ENCODE assay signal across 9 cellular contexts in the genomic region with DNA sequence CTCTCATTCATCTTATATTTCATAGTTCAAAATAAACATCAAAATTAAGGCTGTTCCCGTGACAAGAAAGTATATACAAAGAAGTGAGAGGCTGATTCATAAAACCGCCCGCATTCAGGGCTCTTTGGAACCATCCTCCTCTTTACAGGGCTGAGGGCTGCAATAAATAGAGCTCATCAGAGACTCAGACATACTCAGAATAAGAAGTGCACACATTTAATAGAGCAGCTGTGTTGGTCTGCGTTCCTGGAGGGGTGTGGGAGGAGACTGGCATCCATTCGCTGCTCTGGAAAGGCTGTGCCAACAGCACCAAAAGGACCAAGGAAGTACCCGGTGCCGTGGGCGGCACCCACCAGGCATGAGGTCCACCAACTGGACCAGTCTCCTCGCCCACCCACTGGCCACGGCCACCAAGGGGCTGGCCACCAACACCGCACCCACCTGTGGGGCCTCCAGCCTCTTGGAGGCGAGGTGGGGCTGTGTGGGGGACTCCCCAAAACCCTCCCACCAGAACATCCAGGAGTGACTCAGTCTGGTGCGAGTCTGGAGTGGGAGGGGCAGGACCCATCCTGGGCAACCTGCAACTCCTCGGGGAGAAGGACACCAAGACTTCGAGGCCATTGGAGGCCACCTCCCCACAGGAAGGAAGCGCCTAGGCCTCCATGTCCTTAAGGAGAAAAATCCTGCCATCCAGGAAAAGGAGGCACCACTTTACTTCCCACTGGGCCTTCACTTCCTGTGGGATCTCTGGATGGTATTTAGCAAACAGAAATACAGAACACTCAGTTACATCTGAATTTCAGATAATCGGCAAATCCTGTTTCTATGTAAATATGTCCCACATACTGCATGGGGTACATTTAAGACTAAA. TPM values are rescaled to one million over a fixed set of nuclear protein-coding genes. Genes with fewer than 3 reads are reported as not detected.
A peak's percentile ranks its signal among the peaks of the same experiment; 100 is the strongest.
DNase-seq lines count a peak whose midpoint lies in the region; ATAC-seq and TF ChIP-seq lines count a peak whose summit lies in the region.
"Had no signal": no experiment of that assay in that cellular context is flagged by ENCODE, and none has a peak within 500 bp of the region (broad histone marks: within the 10 kb centered on the region; RNA-seq: fewer than 3 reads in every experiment).

No MANE protein-coding gene starts in this region.

- peaks cover 3% of the 10 kb centered on the region for H3K36me3 Mint-ChIP-seq in CD8-positive, alpha-beta T cell

- peak overlapping the region; percentile 23 for H3K4me3 ChIP-seq in CD8-positive, alpha-beta T cell (ENCODE audit: low read depth, low read length)
- no peak overlapping the region for H3K4me3 ChIP-seq in Peyer's patch

- no peaks in the 10 kb centered on the region for H3K27me3 Mint-ChIP-seq in CD8-positive, alpha-beta T cell (ENCODE audit: low read depth)

- no peak for TF ChIP-seq CTCF in CD8-positive, alpha-beta T cell (IDR thresholded peaks at IDR 0.05)
- TF ChIP-seq CTCF in Peyer's patch (IDR thresholded peaks at IDR 0.05): no peak

- H3K36me3 ChIP-seq in CD8-positive, alpha-beta T cell (ENCODE audit: insufficient read depth, low read length): no peaks in the 10 kb centered on the region
- peaks cover 0 to 3% (median 0%) of the 10 kb centered on the region in 3 donors for H3K36me3 ChIP-seq in Peyer's patch

- H3K27ac ChIP-seq in CD8-positive, alpha-beta T cell (ENCODE audit: low read depth, low read length): peak overlapping the region; percentile 89
- peak overlapping the region; percentile 62 to 96 (median 86) for H3K27ac ChIP-seq in Peyer's patch

- H3K27me3 ChIP-seq in CD8-positive, alpha-beta T cell (ENCODE audit: insufficient read depth, low read length): no peaks in the 10 kb centered on the region
- H3K27me3 ChIP-seq in Peyer's patch: no peaks in the 10 kb centered on the region

- H3K4me1 ChIP-seq in CD8-positive, alpha-beta T cell (ENCODE audit: insufficient read depth, low read length): peaks cover 74% of the 10 kb centered on the region
- H3K4me1 ChIP-seq in Peyer's patch: peaks cover 0 to 24% (median 7%) of the 10 kb centered on the region in 4 donors

- H3K27ac Mint-ChIP-seq in CD8-positive, alpha-beta T cell: peak overlapping the region; percentile 92

- H3K4me3 Mint-ChIP-seq in CD8-positive, alpha-beta T cell: peak overlapping the region; percentile 29

- CTCF ChIA-PET in CD8-positive, alpha-beta T cell (lab: Charles Lee): interaction anchor here (0.6 to 2.7 kb wide), 9 partner anchors 11 to 222 kb away, joined by 3 to 13 read pairs (median 5); no protein-coding TSS in a partner anchor

- POLR2A ChIA-PET in CD8-positive, alpha-beta T cell (lab: Charles Lee): interaction anchor here (1.1 to 3.9 kb wide), 9 partner anchors 14 to 232 kb away, joined by 3 to 60 read pairs (median 9); a partner anchor contains a TSS

- H3K4me1 Mint-ChIP-seq in CD8-positive, alpha-beta T cell (ENCODE audit: low read depth): peaks cover 78% of the 10 kb centered on the region

- intact Hi-C loops in CD8-positive, alpha-beta T cell (cut with DNase I, micrococcal nuclease): loop anchor here (1.0 to 5.0 kb wide), 8 partner anchors 13 to 221 kb away; a partner anchor contains a TSS

- no peak for ATAC-seq in CD8-positive, alpha-beta T cell
- peak; percentile 39 for ATAC-seq in GM21723 (IDR thresholded peaks at IDR 0.05; ENCODE audit: unreplicated experiment)

- peak in 4 of 7 experiments; percentile 39 to 69 (median 56) for DNase-seq in CD8-positive, alpha-beta T cell
- DNase-seq in Peyer's patch: no peak
- DNase-seq in amniotic stem cell (lab: John Stamatoyannopoulos, UW): peak; percentile 21
- peak; percentile 40 to 64 for DNase-seq in stimulated activated CD4-positive, alpha-beta T cell treated with anti-CD3 and anti-CD28 coated beads, Interleukin-4, amount 100 ng/mL, for 4 hours
- no peak for DNase-seq in RPMI8226
- no peak for DNase-seq in NCI-H2227 treated with DMSO at 0.1 percent for 48 hours (lab: John Stamatoyannopoulos, UW)
- DNase-seq in iPS-NIHi7 (ENCODE audit: extremely low spot score): no peak
- DNase-seq: DND-41 had no signal

- no peak for TF ChIP-seq POLR2A in Peyer's patch (IDR thresholded peaks at IDR 0.05)

- H3K9me3 ChIP-seq in CD8-positive, alpha-beta T cell (ENCODE audit: low read length): no peaks in the 10 kb centered on the region
- H3K9me3 ChIP-seq in Peyer's patch: no peaks in the 10 kb centered on the region

- H3K9me3 Mint-ChIP-seq in CD8-positive, alpha-beta T cell: no peaks in the 10 kb centered on the region

RNA-seq across cellular contexts. Expression of a gene that starts 32.7 kb away (rescaled TPM):
- 10 to 100 TPM; 38.2 to 39.6 TPM for total RNA-seq in CD8-positive, alpha-beta T cell
- total RNA-seq in Peyer's patch: 1 to 10 TPM; 5.8 to 10.0 (median 7.0) TPM

Comparison
In these comparisons a context has a peak if more than half of its experiments do, and no peak if none do; other contexts are left out.
1. DNase-seq: peak in CD8-positive, alpha-beta T cell (4 of 7), amniotic stem cell (single experiment) and stimulated activated CD4-positive, alpha-beta T cell treated with anti-CD3 and anti-CD28 coated beads, Interleukin-4, amount 100 ng/mL, for 4 hours (2 of 2); none in Peyer's patch (0 of 3), RPMI8226 (single experiment), NCI-H2227 treated with DMSO at 0.1 percent for 48 hours (single experiment) and iPS-NIHi7 (single experiment).